ENCODE assay signal across 1 cellular context in genomic region chr12:64496839-64497400, GRCh38.
TF ChIP-seq lines count a peak whose summit lies in the region.

No MANE protein-coding gene starts in this region.

TF ChIP-seq in A549, 52 proteins besides CTCF, POLR2A, EP300 and RAD21 (continued from another document):
- TF ChIP-seq NPAS2 (CRISPR knock-in tag; IDR thresholded peaks at IDR 0.05; ENCODE audit: borderline replicate concordance): no peak
